8 cellular contexts compared by ENCODE assay signal in genomic region chr11:77994434-77995362, GRCh38. TPM values are rescaled to one million over a fixed set of nuclear protein-coding genes. Genes with fewer than 3 reads are reported as not detected.
A peak's percentile ranks its signal among the peaks of the same experiment; 100 is the strongest.
DNase-seq lines count a peak whose midpoint lies in the region; ATAC-seq and TF ChIP-seq lines count a peak whose summit lies in the region.

TSS of gene INTS4 (minus strand) at chr11:77994668. CDS start at chr11:77994643, 25 bp downstream.

- H3K36me3 Mint-ChIP-seq in CD14-positive monocyte = peaks cover 11 to 14% of the 10 kb centered on the region in 2 donors
- peaks cover 16% of the 10 kb centered on the region for H3K36me3 Mint-ChIP-seq in dendritic cell treated with granulocyte-macrophage colony-stimulating factor and Interleukin-4, amounts not matched to agents 40 ng/mL and 50 ng/mL, for 4 days (ENCODE audit: low read depth)

- ATAC-seq in GM19395 (IDR thresholded peaks at IDR 0.05; ENCODE audit: unreplicated experiment) (peak; percentile 99), HG03565 (IDR thresholded peaks at IDR 0.05; ENCODE audit: unreplicated experiment) (peak; percentile 96), left lobe of liver (peak; percentile 98)

- H3K4me3 Mint-ChIP-seq in CD14-positive monocyte = peak within 1 kb of the TSS; percentile 87 to 93
- H3K4me3 Mint-ChIP-seq in dendritic cell treated with granulocyte-macrophage colony-stimulating factor and Interleukin-4, amounts not matched to agents 40 ng/mL and 50 ng/mL, for 4 days = peak within 1 kb of the TSS; percentile 79

- intact Hi-C loops in CD14-positive monocyte (cut with micrococcal nuclease) = loop anchor here (1.0 to 10.0 kb wide), 3 partner anchors 170 to 194 kb away; partner anchors contain the start of genes AAMDC (in 2 of the 2), RSF1 (in 2 of the 2), KCTD21 (in 1 of the 2) and USP35 (in 1 of the 2)
- intact Hi-C loops in dendritic cell treated with granulocyte-macrophage colony-stimulating factor and Interleukin-4, amounts not matched to agents 40 ng/mL and 50 ng/mL, for 4 days (cut with micrococcal nuclease) = loop anchor here (2.0 to 10.0 kb wide), 2 partner anchors 174 to 360 kb away; partner anchors contain the start of genes AAMDC, CLNS1A and RSF1

- H3K9me3 Mint-ChIP-seq in CD14-positive monocyte = no peaks in the 10 kb centered on the region
- no peaks in the 10 kb centered on the region for H3K9me3 Mint-ChIP-seq in dendritic cell treated with granulocyte-macrophage colony-stimulating factor and Interleukin-4, amounts not matched to agents 40 ng/mL and 50 ng/mL, for 4 days

- peaks cover 1 to 3% (median 2%) of the 10 kb centered on the region in 3 donors for H3K27me3 Mint-ChIP-seq in CD14-positive monocyte (ENCODE audit: low read depth in 3 of 3)
- no peaks in the 10 kb centered on the region for H3K27me3 Mint-ChIP-seq in dendritic cell treated with granulocyte-macrophage colony-stimulating factor and Interleukin-4, amounts not matched to agents 40 ng/mL and 50 ng/mL, for 4 days

- H3K27ac Mint-ChIP-seq in CD14-positive monocyte = peak within 1 kb of the TSS; percentile 94 to 98 (median 97)
- H3K27ac Mint-ChIP-seq in dendritic cell treated with granulocyte-macrophage colony-stimulating factor and Interleukin-4, amounts not matched to agents 40 ng/mL and 50 ng/mL, for 4 days = peak within 1 kb of the TSS; percentile 87

- no peak for TF ChIP-seq CTCF in CD14-positive monocyte (IDR thresholded peaks at IDR 0.05)

- peaks cover 25% of the 10 kb centered on the region for H3K4me1 Mint-ChIP-seq in CD14-positive monocyte
- peaks cover 29% of the 10 kb centered on the region for H3K4me1 Mint-ChIP-seq in dendritic cell treated with granulocyte-macrophage colony-stimulating factor and Interleukin-4, amounts not matched to agents 40 ng/mL and 50 ng/mL, for 4 days (ENCODE audit: low read depth)

- peak; percentile 98 for DNase-seq in CD14-positive monocyte (ENCODE audit: low spot score)
- DNase-seq in NCI-H774 (lab: John Stamatoyannopoulos, UW) = peak; percentile 100
- peak; percentile 97 for DNase-seq in activated CD4-positive, alpha-beta T cell treated with anti-CD3 and anti-CD28 coated beads, Interleukin-2, amount 50 U/mL, for 4 hours
- peak; percentile 100 for DNase-seq in left lobe of liver (ENCODE audit: low spot score)
- DNase-seq in stimulated activated CD4-positive, alpha-beta T cell treated with anti-CD3 and anti-CD28 coated beads, Interleukin-2, amount 100 ng/mL, for 4 hours (ENCODE audit: low read depth) = peak; percentile 96

RNA-seq across cellular contexts. Expression of gene INTS4, which starts in this region (rescaled TPM):
- polyA plus RNA-seq in CD14-positive monocyte = 10 to 100 TPM; 23.5 to 29.0 TPM
- 10.1 TPM for total RNA-seq in left lobe of liver

Comparison
In these comparisons a context has a peak if more than half of its experiments do, and no peak if none do; other contexts are left out.
1. Peak in every context shown above with its lines: DNase-seq and ATAC-seq.